Comparison of ENCODE assay signal across 16 cellular contexts in genomic region chr11:77710358-77710757, GRCh38.
A peak's percentile ranks its signal among the peaks of the same experiment; 100 is the strongest.
DNase-seq lines count a peak whose midpoint lies in the region; ATAC-seq, FAIRE-seq and TF ChIP-seq lines count a peak whose summit lies in the region.
"Had no signal": no experiment of that assay in that cellular context is flagged by ENCODE, and none has a peak within 500 bp of the region (broad histone marks: within the 10 kb centered on the region; RNA-seq: fewer than 3 reads in every experiment).

No MANE protein-coding gene starts in this region.

- no peak for TF ChIP-seq CTCF in astrocyte of the cerebellum (IDR thresholded peaks at IDR 0.05; ENCODE audit: low read depth, low read length, missing control alignments)

- DNase-seq in HCEC 1CT (peak; percentile 23), astrocyte of the cerebellum (ENCODE audit: low read depth) (peak; percentile 6), iris pigment epithelial cell (ENCODE audit: low read depth) (peak; percentile 66), Ammon's horn (ENCODE audit: low spot score) (no peak), GM19240 (ENCODE audit: insufficient read length, low spot score) (no peak)
- DNase-seq in naive thymus-derived CD4-positive, alpha-beta T cell, result no peak
- DNase-seq: activated CD4-positive, CD25-positive, alpha-beta regulatory T cell treated with anti-CD3 and anti-CD28 coated beads, Interleukin-2, amount 50 U/mL, for 72 hours; central memory CD4-positive, alpha-beta T cell; NCI-H1417 treated with DMSO at 0.1 percent for 48 hours; nucleus accumbens; SHP77; stimulated activated CD4-positive, alpha-beta T cell treated with anti-CD3 and anti-CD28 coated beads, Interleukin-4, amount 100 ng/mL, for 1 hour had no signal

- CTCF ChIA-PET in naive thymus-derived CD4-positive, alpha-beta T cell (lab: Charles Lee), result interaction anchor here (1.0 kb wide), 1 partner anchor 30 kb away, joined by 4 read pairs; no protein-coding TSS in a partner anchor

- H3K27ac Mint-ChIP-seq in naive thymus-derived CD4-positive, alpha-beta T cell, result peak overlapping the region in 3 of 9 donors; percentile 15 to 31 (median 15)

- H3K27me3 ChIP-seq in naive thymus-derived CD4-positive, alpha-beta T cell (ENCODE audit: control insufficient read depth in 2 of 2, insufficient read depth in 2 of 2, low read length in 2 of 2), result no peaks in the 10 kb centered on the region
- H3K27me3 ChIP-seq: tibial nerve had no signal

- H3K4me3 ChIP-seq in astrocyte of the cerebellum (ENCODE audit: low read depth, low read length), result no peak overlapping the region
- no peak overlapping the region for H3K4me3 ChIP-seq in naive thymus-derived CD4-positive, alpha-beta T cell (ENCODE audit: low read length)
- H3K4me3 ChIP-seq: tibial nerve had no signal

- no peaks in the 10 kb centered on the region for H3K27me3 Mint-ChIP-seq in naive thymus-derived CD4-positive, alpha-beta T cell

- peaks cover 6 to 61% (median 37%) of the 10 kb centered on the region in 7 donors for H3K4me1 Mint-ChIP-seq in naive thymus-derived CD4-positive, alpha-beta T cell

- H3K9me3 ChIP-seq in naive thymus-derived CD4-positive, alpha-beta T cell (ENCODE audit: control insufficient read depth in 2 of 3, low read length in 3 of 3), result no peaks in the 10 kb centered on the region
- H3K9me3 ChIP-seq: tibial nerve had no signal

- peaks cover 0 to 2% (median 0%) of the 10 kb centered on the region in 11 donors for H3K9me3 Mint-ChIP-seq in naive thymus-derived CD4-positive, alpha-beta T cell

- intact Hi-C loops in naive thymus-derived CD4-positive, alpha-beta T cell (cut with micrococcal nuclease), result no loop called here

- no peaks in the 10 kb centered on the region for H3K4me1 ChIP-seq in naive thymus-derived CD4-positive, alpha-beta T cell (ENCODE audit: control insufficient read depth in 2 of 2, insufficient read depth in 2 of 2, low read length in 2 of 2)
- H3K4me1 ChIP-seq: tibial nerve had no signal

- in situ Hi-C loops in astrocyte of the cerebellum (cut with HindIII; ENCODE audit: low sequenced_read_pairs), result no loop called here

- POLR2A ChIA-PET in naive thymus-derived CD4-positive, alpha-beta T cell (lab: Charles Lee), result interaction anchor here (0.7 kb wide), 1 partner anchor 284 kb away, joined by 3 read pairs; the partner anchor contains the start of gene INTS4

- peaks cover 0 to 7% (median 3%) of the 10 kb centered on the region in 3 experiments for H3K36me3 ChIP-seq in naive thymus-derived CD4-positive, alpha-beta T cell (ENCODE audit: control insufficient read depth in 2 of 3, insufficient read depth in 3 of 3, low read length in 3 of 3)

- no peak overlapping the region for H3K27ac ChIP-seq in naive thymus-derived CD4-positive, alpha-beta T cell (ENCODE audit: low read depth, low read length)
- H3K27ac ChIP-seq: tibial nerve had no signal

- peaks cover 0 to 38% (median 25%) of the 10 kb centered on the region in 5 donors for H3K36me3 Mint-ChIP-seq in naive thymus-derived CD4-positive, alpha-beta T cell

- ATAC-seq in GM21786 (IDR thresholded peaks at IDR 0.05; ENCODE audit: unreplicated experiment), result no peak
- ATAC-seq in naive thymus-derived CD4-positive, alpha-beta T cell, result no peak

- FAIRE-seq in A204.1 (lab: Jason Lieb, UNC), result peak; percentile 73
- FAIRE-seq: islet of Langerhans had no signal

- no peak overlapping the region for H3K4me3 Mint-ChIP-seq in naive thymus-derived CD4-positive, alpha-beta T cell

Comparison
In these comparisons a context has a peak if more than half of its experiments do, and no peak if none do; other contexts are left out.
1. DNase-seq: peak in HCEC 1CT (single experiment), astrocyte of the cerebellum (single experiment) and iris pigment epithelial cell (single experiment); none in naive thymus-derived CD4-positive, alpha-beta T cell (0 of 9), Ammon's horn (single experiment) and GM19240 (single experiment).